In genomic region chr9:12723409-12724028, GRCh38 we compare ENCODE assay signal across 1 cellular context.
TF ChIP-seq lines count a peak whose summit lies in the region.

No MANE protein-coding gene starts in this region.

TF ChIP-seq in HepG2, 621 proteins besides CTCF, POLR2A, EP300 and RAD21 (continued from another document):
- no peak for TF ChIP-seq ZNF768 (CRISPR knock-in tag; IDR thresholded peaks at IDR 0.05)
- TF ChIP-seq ZNF251 (CRISPR knock-in tag; IDR thresholded peaks at IDR 0.05) = no peak
- peak; percentile 76 for TF ChIP-seq STAG1 (CRISPR knock-in tag; IDR thresholded peaks at IDR 0.05)
- TF ChIP-seq RARA (CRISPR knock-in tag; IDR thresholded peaks at IDR 0.05) = no peak
- TF ChIP-seq CEBPG (CRISPR knock-in tag; IDR thresholded peaks at IDR 0.05) = 0 out of 2 replicates have a peak, but pooled peaks have one; percentile 20
- no peak for TF ChIP-seq ZNF414 (CRISPR knock-in tag; IDR thresholded peaks at IDR 0.05)
- no peak for TF ChIP-seq ZBED4 (CRISPR knock-in tag; IDR thresholded peaks at IDR 0.05; ENCODE audit: borderline replicate concordance)
- no peak for TF ChIP-seq NR1H2 (CRISPR knock-in tag; IDR thresholded peaks at IDR 0.05; ENCODE audit: borderline replicate concordance, low read depth)
- TF ChIP-seq HNRNPLL (IDR thresholded peaks at IDR 0.05; ENCODE audit: low read depth, low read length, poor library complexity, severe bottlenecking) = no peak
- peak; percentile 67 for TF ChIP-seq SMC3 (IDR thresholded peaks at IDR 0.05; ENCODE audit: low read length)
- no peak for TF ChIP-seq ZNF552 (CRISPR knock-in tag; IDR thresholded peaks at IDR 0.05; ENCODE audit: borderline replicate concordance)
- TF ChIP-seq ZNF619 (CRISPR knock-in tag; IDR thresholded peaks at IDR 0.05) = no peak
- TF ChIP-seq SRSF9 (IDR thresholded peaks at IDR 0.05; ENCODE audit: borderline replicate concordance, insufficient read depth, low read depth, low read length, poor library complexity, severe bottlenecking) = no peak
- TF ChIP-seq ISL2 (CRISPR knock-in tag; IDR thresholded peaks at IDR 0.05) = no peak
- TF ChIP-seq CEBPB (IDR thresholded peaks at IDR 0.05; ENCODE audit: borderline replicate concordance, low read depth, low read length) = peak; percentile 63
- TF ChIP-seq FOXP1 (IDR thresholded peaks at IDR 0.05) = no peak
- TF ChIP-seq FOXP1 (CRISPR knock-in tag; IDR thresholded peaks at IDR 0.05) = no peak
